Comparison of ENCODE assay signal across 8 cellular contexts in the genomic region with DNA sequence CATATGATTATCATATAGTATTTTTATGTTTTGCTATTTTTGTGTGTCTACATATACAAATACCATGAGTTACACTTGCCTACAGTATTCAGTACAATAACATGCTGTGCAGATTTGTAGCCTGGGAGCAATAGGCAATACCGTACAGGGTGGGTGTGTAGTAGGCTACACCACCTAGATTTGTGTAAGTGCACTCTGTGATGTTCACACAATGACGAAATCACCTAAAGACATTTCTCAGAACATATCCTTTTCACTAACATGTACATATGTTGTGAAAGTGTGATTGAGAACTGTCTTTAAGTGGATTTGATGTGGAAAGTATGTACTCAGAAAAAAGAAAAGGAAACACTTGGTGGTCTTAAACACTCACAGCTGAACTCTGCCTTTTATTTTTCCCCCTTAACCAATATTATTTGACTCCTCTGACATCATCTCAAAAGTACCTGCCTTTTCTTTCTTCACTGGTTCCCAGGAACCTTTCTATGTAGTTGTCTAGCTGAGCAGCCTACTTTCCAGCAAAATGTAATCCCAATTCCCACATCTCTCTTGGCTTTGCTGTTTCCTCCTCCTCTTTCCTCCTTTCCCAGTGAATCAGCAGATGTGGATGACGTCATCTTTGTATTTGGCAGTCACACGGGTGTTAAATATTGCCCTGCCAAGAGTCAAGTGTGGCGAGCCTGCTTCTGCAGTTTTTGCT. TPM values are rescaled to one million over a fixed set of nuclear protein-coding genes. Genes with fewer than 3 reads are reported as not detected.
DNase-seq lines count a peak whose midpoint lies in the region; ATAC-seq, FAIRE-seq and TF ChIP-seq lines count a peak whose summit lies in the region.

No MANE protein-coding gene starts in this region.

- no peak for TF ChIP-seq POLR2A in K562 (conservative IDR thresholded peaks at IDR 0.05)

- H3K79me2 ChIP-seq in K562 (ENCODE audit: control insufficient read depth, insufficient read depth, low read length): no peaks in the 10 kb centered on the region
- H3K79me2 ChIP-seq in keratinocyte (ENCODE audit: control insufficient read depth, insufficient read depth, low read length): no peaks in the 10 kb centered on the region

- peak; percentile 55 for ATAC-seq in K562
- peak; percentile 70 for ATAC-seq in upper lobe of right lung
- no peak for ATAC-seq in HG02840 (IDR thresholded peaks at IDR 0.05; ENCODE audit: low FRiP score, unreplicated experiment)

- TF ChIP-seq RAD21 in K562 (CRISPR knock-in tag; conservative IDR thresholded peaks at IDR 0.05 in 1 of 2, IDR thresholded peaks at IDR 0.05 in 1 of 2): no peak

- intact Hi-C loops in K562 (cut with micrococcal nuclease): loop anchor here (1.0 kb wide), 1 partner anchor 37 kb away; no protein-coding TSS in a partner anchor
- intact Hi-C loops in upper lobe of right lung (cut with DNase I): no loop called here

- 20% methylated on average over 5 of the region's 5 CpGs for WGBS in K562 (ENCODE audit: insufficient coverage, low coverage, missing lambda C conversion rate)

- no peak overlapping the region; the same call in 2 of the 3 replicates for H3K27ac ChIP-seq in K562 (ENCODE audit: extremely low read depth, low read depth, low read length)
- H3K27ac ChIP-seq in keratinocyte (ENCODE audit: control insufficient read depth, insufficient read depth, low read length): peak overlapping the region; percentile 53
- H3K27ac ChIP-seq in upper lobe of right lung: no peak overlapping the region

- H3K4me2 ChIP-seq in K562 (ENCODE audit: insufficient read depth, low read length) (no peak overlapping the region), keratinocyte (ENCODE audit: control insufficient read depth, extremely low read depth, insufficient read depth, low read depth, low read length) (peak overlapping the region; percentile 44)

- no TSS peak for BruUV-seq in K562 (replicated peaks; lab: Mats Ljungman, UMichigan)

- FAIRE-seq in K562 (lab: Jason Lieb, UNC) (peak; percentile 60), keratinocyte (lab: Jason Lieb, UNC) (peak; percentile 85)

- H2AFZ ChIP-seq in K562 (ENCODE audit: low read depth, low read length) (0 out of 2 replicates have a peak overlapping the region, but pooled peaks have one; percentile 5), keratinocyte (ENCODE audit: control insufficient read depth, low read length) (no peak overlapping the region)

- in situ Hi-C loops in K562 (cut with MboI): no loop called here

- peaks cover 0 to 15% of the 10 kb centered on the region in 2 experiments; a peak in 2 of 5 replicates for H3K4me1 ChIP-seq in K562 (replicated peaks in 1 of 2; ENCODE audit: control insufficient read depth in 2 of 2, insufficient read depth in 2 of 2, low read length in 2 of 2)
- H3K4me1 ChIP-seq in keratinocyte (ENCODE audit: control insufficient read depth, extremely low read depth, insufficient read depth, low read length): peaks cover 16% of the 10 kb centered on the region
- peaks cover 6% of the 10 kb centered on the region for H3K4me1 ChIP-seq in upper lobe of right lung

- no peak for TF ChIP-seq EP300 in K562 (IDR thresholded peaks at IDR 0.05; ENCODE audit: low read length)

- DNase-seq in AG09309 (ENCODE audit: low read depth) (peak; percentile 85), NCI-H1694 (lab: John Stamatoyannopoulos, UW) (peak; percentile 94), K562 (ENCODE audit: extremely low read depth in 1 of 4, low spot score in 3 of 4) (peak in 3 of 4 experiments; percentile 25 to 53 (median 33)), keratinocyte (ENCODE audit: low read depth, low spot score) (peak; percentile 48), upper lobe of right lung (no peak), SK-N-DZ (ENCODE audit: low spot score) (no peak), T-helper 2 cell (no peak)

- POLR2A ChIA-PET in K562 (lab: Yijun Ruan, JAX): interaction anchor here (0.7 kb wide), 1 partner anchor 12 kb away, joined by 3 read pairs; no protein-coding TSS in a partner anchor

- H3K9me1 ChIP-seq in K562 (ENCODE audit: control insufficient read depth, insufficient read depth, low read length): no peaks in the 10 kb centered on the region
- peaks cover 4% of the 10 kb centered on the region for H3K9me1 ChIP-seq in keratinocyte (ENCODE audit: control insufficient read depth, extremely low read depth, insufficient read depth, low read length)

- H3K9me3 ChIP-seq in K562 (replicated peaks; ENCODE audit: control insufficient read depth, insufficient read depth, low read depth, low read length): no peaks in the 10 kb centered on the region
- H3K9me3 ChIP-seq in keratinocyte (ENCODE audit: control insufficient read depth, low read depth, low read length): no peaks in the 10 kb centered on the region
- H3K9me3 ChIP-seq in upper lobe of right lung: no peaks in the 10 kb centered on the region

- dilution Hi-C loops in keratinocyte (cut with MboI; ENCODE audit: extremely low pct_ligation_motif_present, low sequenced_read_pairs): no loop called here

- CTCF ChIA-PET in K562 (lab: Yijun Ruan, JAX; ENCODE audit: low intra/inter-chr PET ratio): interaction anchor here (0.7 kb wide), 1 partner anchor 1751 kb away, joined by 6 read pairs; no protein-coding TSS in a partner anchor

- H3K4me3 ChIP-seq in AG09309 (ENCODE audit: control insufficient read depth, low read depth, low read length) (no peak overlapping the region), K562 (no peak overlapping the region), keratinocyte (ENCODE audit: control insufficient read depth in 2 of 3, extremely low read depth in 1 of 3, insufficient read depth in 2 of 3, low read depth in 1 of 3, low read length in 3 of 3) (no peak overlapping the region), upper lobe of right lung (no peak overlapping the region)

- H4K20me1 ChIP-seq in K562 (replicated peaks; ENCODE audit: control insufficient read depth, insufficient read depth, low read length): no peaks in the 10 kb centered on the region
- H4K20me1 ChIP-seq in keratinocyte (ENCODE audit: control insufficient read depth, extremely low read depth, insufficient read depth, low read length): no peaks in the 10 kb centered on the region

- TF ChIP-seq CTCF in AG09309 (IDR thresholded peaks at IDR 0.05; ENCODE audit: control insufficient read depth, insufficient read depth, low read depth, low read length, missing control alignments) (no peak), K562 (IDR thresholded peaks at IDR 0.05 in 2 of 3, conservative IDR thresholded peaks at IDR 0.05 in 1 of 3; ENCODE audit: insufficient read depth in 2 of 3, low read depth in 1 of 3, low read length in 3 of 3) (no peak), keratinocyte (optimal IDR thresholded peaks at IDR 0.05 in 1 of 3, IDR thresholded peaks at IDR 0.05 in 1 of 3, conservative IDR thresholded peaks at IDR 0.05 in 1 of 3; ENCODE audit: extremely low read depth in 1 of 3, insufficient read depth in 2 of 3, low read length in 3 of 3) (no peak), upper lobe of right lung (IDR thresholded peaks at IDR 0.05) (no peak)

- H3K27me3 ChIP-seq in K562 (ENCODE audit: control insufficient read depth in 2 of 2, insufficient read depth in 2 of 2, low read length in 2 of 2) (no peaks in the 10 kb centered on the region), keratinocyte (ENCODE audit: control insufficient read depth, extremely low read depth, insufficient read depth, low read length) (no peaks in the 10 kb centered on the region), upper lobe of right lung (no peaks in the 10 kb centered on the region)

- H3K9ac ChIP-seq in K562 (ENCODE audit: insufficient read depth in 1 of 2, low read depth in 2 of 2, low read length in 2 of 2) (no peak overlapping the region), keratinocyte (ENCODE audit: control insufficient read depth, extremely low read depth, insufficient read depth, low read length) (no peak overlapping the region)

- H3K36me3 ChIP-seq in K562 (ENCODE audit: control insufficient read depth, insufficient read depth, low read length) (no peaks in the 10 kb centered on the region), keratinocyte (ENCODE audit: control insufficient read depth in 2 of 2, extremely low read depth in 1 of 2, insufficient read depth in 2 of 2, low read length in 2 of 2) (peaks cover 0 to 2% of the 10 kb centered on the region in 2 experiments), upper lobe of right lung (no peaks in the 10 kb centered on the region)

TF ChIP-seq in K562, 482 proteins besides CTCF, POLR2A, EP300 and RAD21 (continues in another document):
- no peak for TF ChIP-seq DDX20 (tag; IDR thresholded peaks at IDR 0.05; ENCODE audit: low read depth)
- no peak for TF ChIP-seq CHD2 (IDR thresholded peaks at IDR 0.05; ENCODE audit: low read depth, low read length)
- TF ChIP-seq FOSL1 (tag; conservative IDR thresholded peaks at IDR 0.05): peak; percentile 83

RNA-seq across cellular contexts. Expression of a gene that starts 47.7 kb away (rescaled TPM):
- 14.3 and 23.6 TPM in 2 replicates for total RNA-seq in K562 (2011; cell fraction: chromatin; rRNA removed; ENCODE audit: low replicate concordance)
- total RNA-seq in K562 (2011; cell fraction: nucleolus; rRNA removed): 5.0 and 7.1 TPM in 2 replicates
- 6.3 and 9.2 TPM in 2 replicates for total RNA-seq in K562 (2011; cell fraction: nucleoplasm; rRNA removed)
- 5.7 and 6.7 TPM in 2 replicates for total RNA-seq in K562 (2014; rRNA removed)
- 9.3 and 10.2 TPM in 2 replicates for total RNA-seq in K562 (2014; rRNA removed; fragmentation: Illumina TruSeq; extraction: Trizol)
- 5.9 and 6.0 TPM in 2 replicates for total RNA-seq in K562 (2015; rRNA removed; fragmentation: Illumina TruSeq; extraction: Trizol)
- total RNA-seq in K562 (2021): 12.6 TPM in 2 replicates
- 12.7 and 23.4 TPM in 2 replicates for polyA plus RNA-seq in K562 (2011; rRNA removed)
- polyA plus RNA-seq in K562 (2011; cell fraction: cytosol; rRNA removed): 9.5 and 16.3 TPM in 2 replicates
- 14.7 and 21.3 TPM in 2 replicates for polyA plus RNA-seq in K562 (2011; cell fraction: nucleus; rRNA removed)
- polyA plus RNA-seq in K562 (2012): 7.3 and 8.4 TPM in 2 replicates
- polyA plus RNA-seq in K562 (2014; fragmentation: Illumina TruSeq; extraction: Trizol): 11.1 and 12.0 TPM in 2 replicates
- 1 to 10 TPM; 3.4 to 3.8 TPM for polyA plus RNA-seq in K562 (2014; fragmentation: Nextera tagmentation; extraction: Ambion mirVana)
- polyA plus RNA-seq in K562 (2014; rRNA removed): 9.3 and 9.5 TPM in 2 replicates
- 16.7 and 29.6 TPM in 2 replicates for polyA minus RNA-seq in K562 (2011; rRNA and poly(A)+ RNA removed)
- 9.8 and 13.0 TPM in 2 replicates for polyA minus RNA-seq in K562 (2011; cell fraction: cytosol; rRNA and poly(A)+ RNA removed)
- 9.3 and 20.9 TPM in 2 replicates for polyA minus RNA-seq in K562 (2011; cell fraction: nucleus; rRNA and poly(A)+ RNA removed)
- 8.2 to 11.6 TPM (median 10.1 TPM) in 3 replicates for polyA plus RNA-seq in keratinocyte
- 5.6 TPM for polyA plus RNA-seq in keratinocyte (2011; ENCODE audit: low read depth)
- polyA plus RNA-seq in keratinocyte (2011; cell fraction: cytosol; rRNA removed): 8.1 and 11.3 TPM in 2 replicates
- 11.0 and 11.9 TPM in 2 replicates for polyA plus RNA-seq in keratinocyte (2011; cell fraction: nucleus; rRNA removed)
- 8.3 and 9.4 TPM in 2 replicates for polyA plus RNA-seq in keratinocyte (2012; ENCODE audit: low replicate concordance)
- 5.5 to 14.3 TPM (median 10.4 TPM) in 3 replicates for polyA minus RNA-seq in keratinocyte
- polyA minus RNA-seq in keratinocyte (2011; cell fraction: cytosol; rRNA and poly(A)+ RNA removed): 6.3 TPM
- 8.1 and 21.3 TPM in 2 replicates for polyA minus RNA-seq in keratinocyte (2011; cell fraction: nucleus; rRNA and poly(A)+ RNA removed)
- 2.6 TPM for total RNA-seq in upper lobe of right lung
- polyA plus RNA-seq in SK-N-DZ (2014; cell fraction: cytosol; rRNA removed): 9.1 and 11.0 TPM in 2 replicates
- 7.8 and 9.2 TPM in 2 replicates for polyA plus RNA-seq in SK-N-DZ (2014; cell fraction: nucleus; rRNA removed)

Comparison
In these comparisons a context has a peak if more than half of its experiments do, and no peak if none do; other contexts are left out.
1. DNase-seq: peak in AG09309 (single experiment), NCI-H1694 (single experiment), K562 (3 of 4) and keratinocyte (single experiment); none in upper lobe of right lung (single experiment), SK-N-DZ (single experiment) and T-helper 2 cell (0 of 5).